Comparison of ENCODE assay signal across 17 cellular contexts in genomic region chr17:65527381-65527780, GRCh38. TPM values are rescaled to one million over a fixed set of nuclear protein-coding genes. Genes with fewer than 3 reads are reported as not detected.
DNase-seq lines count a peak whose midpoint lies in the region; ATAC-seq, FAIRE-seq and TF ChIP-seq lines count a peak whose summit lies in the region.
"Had no signal": no experiment of that assay in that cellular context is flagged by ENCODE, and none has a peak within 500 bp of the region (broad histone marks: within the 10 kb centered on the region; RNA-seq: fewer than 3 reads in every experiment).

No MANE protein-coding gene starts in this region.

- in situ Hi-C loops in HepG2 (cut with HindIII; ENCODE audit: extremely low pct_ligation_motif_present, low pct_unique_long_range_greater_than_20kb): loop anchor here (25.0 kb wide), 1 partner anchor 635 kb away; no protein-coding TSS in a partner anchor

- WGBS in HepG2 (ENCODE audit: low lambda C conversion rate): 90% methylated on average over 8 of the region's 8 CpGs

- TF ChIP-seq CTCF in HCT116 (IDR thresholded peaks at IDR 0.05 in 2 of 3, conservative IDR thresholded peaks at IDR 0.05 in 1 of 3; ENCODE audit: borderline replicate concordance in 1 of 3, insufficient read depth in 1 of 3, low read depth in 2 of 3, low read length in 2 of 3) (no peak), HepG2 (CRISPR knock-in tag; IDR thresholded peaks at IDR 0.05) (no peak), A673 (conservative IDR thresholded peaks at IDR 0.05; ENCODE audit: low read depth, low read length) (no peak)

- no peak overlapping the region for H3K4me3 ChIP-seq in HCT116 (replicated peaks in 1 of 2; ENCODE audit: low read depth in 1 of 2, low read length in 2 of 2)
- no peak overlapping the region for H3K4me3 ChIP-seq in HepG2 (replicated peaks in 1 of 3; ENCODE audit: insufficient read depth in 1 of 3, low read depth in 2 of 3, low read length in 3 of 3)
- no peak overlapping the region for H3K4me3 ChIP-seq in A673 (ENCODE audit: low read depth, low read length, poor library complexity, severe bottlenecking)
- H3K4me3 ChIP-seq: GM12878, HAP-1 had no signal

- TF ChIP-seq RAD21 in HCT116 (IDR thresholded peaks at IDR 0.05; ENCODE audit: low read depth) (no peak), HepG2 (CRISPR knock-in tag; IDR thresholded peaks at IDR 0.05) (no peak)

- H3K36me3 ChIP-seq in HCT116 (ENCODE audit: control insufficient read depth in 1 of 2, insufficient read depth in 2 of 2, low read length in 2 of 2): peaks cover 2 to 21% of the 10 kb centered on the region in 2 experiments; a peak in 3 of 4 replicates
- H3K36me3 ChIP-seq in HepG2 (replicated peaks in 1 of 2; ENCODE audit: control insufficient read depth in 1 of 2, insufficient read depth in 2 of 2, low read length in 2 of 2): peaks cover 23 to 37% of the 10 kb centered on the region in 2 experiments
- H3K36me3 ChIP-seq in A673 (ENCODE audit: insufficient read depth, low read length, poor library complexity, severe bottlenecking): no peaks in the 10 kb centered on the region

- POLR2A ChIA-PET in HCT116 (lab: Charles Lee): no interaction called here
- POLR2A ChIA-PET in HepG2 (lab: Yijun Ruan, JAX): interaction anchor here (0.6 kb wide), 1 partner anchor 31 kb away, joined by 3 read pairs; no protein-coding TSS in a partner anchor
- POLR2A ChIA-PET in A673 (lab: Charles Lee; ENCODE audit: low non-redundant PET): no interaction called here

- peak; percentile 56 for DNase-seq in activated effector memory CD4-positive, alpha-beta T cell treated with anti-CD3 and anti-CD28 coated beads, Interleukin-2, amount 50 U/mL, for 16 hours
- no peak for DNase-seq in activated effector memory CD4-positive, alpha-beta T cell treated with Interleukin-2 at 50 U/mL for 16 hours
- DNase-seq in HCT116 (ENCODE audit: low read depth, low spot score) (no peak), HepG2 (ENCODE audit: low spot score) (no peak), A673 (ENCODE audit: low spot score) (no peak), NCI-H2029 treated with DMSO at 0.1 percent for 48 hours (lab: John Stamatoyannopoulos, UW) (no peak)
- DNase-seq: DMS79, NCI-H1436, NCI-H2081 treated with DMSO at 0.1 percent for 48 hours, NCI-H345, NCI-H526 treated with DMSO at 0.1 percent for 48 hours had no signal

- H3K9ac ChIP-seq in HCT116 (ENCODE audit: low read length) (no peak overlapping the region), HepG2 (ENCODE audit: insufficient read depth, low read depth, low read length) (no peak overlapping the region)

- no peak overlapping the region for H2AFZ ChIP-seq in HCT116 (ENCODE audit: low read depth, low read length, poor library complexity, severe bottlenecking)
- H2AFZ ChIP-seq in HepG2 (ENCODE audit: low read length): no peak overlapping the region

- no peak for FAIRE-seq in HepG2 (lab: Jason Lieb, UNC)
- FAIRE-seq: A204.1, GM12878, GM18507 had no signal

- H3K9me3 Mint-ChIP-seq in stimulated activated memory B cell treated with anti-CD40 and anti-IgM and Interleukin-4, amounts not matched to agents 10 μg/mL and 1 μg/mL and 100 μg/mL, for 72 hours: no peaks in the 10 kb centered on the region

- peaks cover 0 to 12% of the 10 kb centered on the region in 2 experiments; a peak in 2 of 4 replicates for H3K4me1 ChIP-seq in HCT116 (ENCODE audit: control insufficient read depth in 1 of 2, insufficient read depth in 2 of 2, low read length in 2 of 2)
- peaks cover 74% of the 10 kb centered on the region for H3K4me1 ChIP-seq in HepG2 (ENCODE audit: insufficient read depth, low read length)
- H3K4me1 ChIP-seq in A673 (ENCODE audit: insufficient read depth, low read length, poor library complexity, severe bottlenecking): peaks cover 12% of the 10 kb centered on the region

- intact Hi-C loops in HCT116 (cut with micrococcal nuclease): no loop called here
- intact Hi-C loops in HepG2 (cut with micrococcal nuclease; ENCODE audit: unreplicated experiment): no loop called here
- intact Hi-C loops in A673 (cut with micrococcal nuclease; ENCODE audit: unreplicated experiment): no loop called here

- RAD21 ChIA-PET in HCT116 (lab: Charles Lee; ENCODE audit: low non-redundant PET in 1 of 2, low total read pairs in 2 of 2, uncharacterized antibody in 2 of 2, unreplicated experiment in 2 of 2): no interaction called here

- H3K36me3 Mint-ChIP-seq in stimulated activated memory B cell treated with anti-CD40 and anti-IgM and Interleukin-4, amounts not matched to agents 10 μg/mL and 1 μg/mL and 100 μg/mL, for 72 hours: no peaks in the 10 kb centered on the region

- no peaks in the 10 kb centered on the region for H3K27me3 ChIP-seq in HCT116 (ENCODE audit: insufficient read depth, low read length)
- no peaks in the 10 kb centered on the region for H3K27me3 ChIP-seq in HepG2 (ENCODE audit: control insufficient read depth in 1 of 2, insufficient read depth in 2 of 2, low read length in 2 of 2)
- no peaks in the 10 kb centered on the region for H3K27me3 ChIP-seq in A673 (replicated peaks; ENCODE audit: insufficient read depth, low read depth, low read length, poor library complexity)

- H3K79me2 ChIP-seq in HCT116 (ENCODE audit: insufficient read depth, low read length) (no peaks in the 10 kb centered on the region), HepG2 (ENCODE audit: insufficient read depth, low read length) (no peaks in the 10 kb centered on the region)

- no peaks in the 10 kb centered on the region for H3K27me3 Mint-ChIP-seq in stimulated activated memory B cell treated with anti-CD40 and anti-IgM and Interleukin-4, amounts not matched to agents 10 μg/mL and 1 μg/mL and 100 μg/mL, for 72 hours

- H3K27ac ChIP-seq in HCT116 (ENCODE audit: low read depth, low read length): no peak overlapping the region
- peak overlapping the region; percentile 7 for H3K27ac ChIP-seq in HepG2 (ENCODE audit: extremely low read length, insufficient read depth, low read length)
- no peak overlapping the region for H3K27ac ChIP-seq in A673 (ENCODE audit: low read depth, low read length, poor library complexity, severe bottlenecking)

- BruUV-seq in HCT116 (replicated peaks; lab: Mats Ljungman, UMichigan) (no TSS peak), HepG2 (replicated peaks; lab: Mats Ljungman, UMichigan) (no TSS peak), A673 (replicated peaks; lab: Mats Ljungman, UMichigan) (no TSS peak)

- no peaks in the 10 kb centered on the region for H3K9me2 ChIP-seq in HCT116 (ENCODE audit: insufficient read depth)

- no peak overlapping the region for H3K27ac Mint-ChIP-seq in stimulated activated memory B cell treated with anti-CD40 and anti-IgM and Interleukin-4, amounts not matched to agents 10 μg/mL and 1 μg/mL and 100 μg/mL, for 72 hours

- CTCF ChIA-PET in HCT116 (lab: Charles Lee) (no interaction called here), HepG2 (lab: Yijun Ruan, JAX; ENCODE audit: low intra/inter-chr PET ratio, low total read pairs) (no interaction called here), A673 (lab: Charles Lee) (no interaction called here)

- H3K4me1 Mint-ChIP-seq in stimulated activated memory B cell treated with anti-CD40 and anti-IgM and Interleukin-4, amounts not matched to agents 10 μg/mL and 1 μg/mL and 100 μg/mL, for 72 hours: no peaks in the 10 kb centered on the region

- TF ChIP-seq POLR2A in HCT116 (IDR thresholded peaks at IDR 0.05; ENCODE audit: borderline replicate concordance, extremely low read depth, insufficient read depth, insufficient read length) (no peak), HepG2 (IDR thresholded peaks at IDR 0.05; ENCODE audit: insufficient read depth in 1 of 2, low read depth in 2 of 2, low read length in 2 of 2) (no peak; a peak in 1 of 4 replicates)

- ATAC-seq in HCT116: 0 out of 2 replicates have a peak, but pooled peaks have one; percentile 10
- ATAC-seq in HepG2: peak; percentile 8
- ATAC-seq in stimulated activated memory B cell treated with anti-CD40 and anti-IgM and Interleukin-4, amounts not matched to agents 10 μg/mL and 1 μg/mL and 100 μg/mL, for 72 hours: peak; percentile 34
- ATAC-seq in HG02678 (IDR thresholded peaks at IDR 0.05; ENCODE audit: unreplicated experiment): no peak
- ATAC-seq: GM12878 had no signal

- H4K20me1 ChIP-seq in HCT116 (ENCODE audit: insufficient read depth) (no peaks in the 10 kb centered on the region), HepG2 (ENCODE audit: insufficient read depth, low read length) (peaks cover 38% of the 10 kb centered on the region)

- H3K9me3 ChIP-seq in HCT116 (ENCODE audit: control insufficient read depth in 1 of 2, insufficient read depth in 1 of 2, low read depth in 1 of 2, low read length in 2 of 2) (no peaks in the 10 kb centered on the region), HepG2 (ENCODE audit: low read length) (no peaks in the 10 kb centered on the region), A673 (ENCODE audit: low read depth, low read length, poor library complexity, severe bottlenecking) (no peaks in the 10 kb centered on the region)
- H3K9me3 ChIP-seq: HAP-1 had no signal

- no peak overlapping the region for H3K4me3 Mint-ChIP-seq in stimulated activated memory B cell treated with anti-CD40 and anti-IgM and Interleukin-4, amounts not matched to agents 10 μg/mL and 1 μg/mL and 100 μg/mL, for 72 hours

- no peak for TF ChIP-seq EP300 in HepG2 (IDR thresholded peaks at IDR 0.05; ENCODE audit: low read depth in 2 of 2, low read length in 2 of 2)
- TF ChIP-seq EP300 in HepG2 (CRISPR knock-in tag; IDR thresholded peaks at IDR 0.05; ENCODE audit: borderline replicate concordance): no peak

- H3K4me2 ChIP-seq in HCT116 (ENCODE audit: low read length) (no peak overlapping the region), HepG2 (ENCODE audit: low read depth, low read length) (no peak overlapping the region)

RNA-seq across cellular contexts. Expression of gene AXIN2, which starts 34.1 kb away (rescaled TPM):
- 7.1 TPM for total RNA-seq in HCT116 (2021; ENCODE audit: unreplicated experiment)
- 1.5 and 1.7 TPM in 2 replicates for polyA plus RNA-seq in HCT116 (2012)
- 53.8 and 58.6 TPM in 2 replicates for total RNA-seq in HepG2 (2016; rRNA removed; fragmentation: Illumina TruSeq; extraction: Trizol)
- total RNA-seq in HepG2 (2016; cell fraction: cytosol; rRNA removed; fragmentation: Illumina TruSeq; extraction: Trizol; ENCODE audit: low read depth): 12.0 and 13.7 TPM in 2 replicates
- 45.1 and 59.6 TPM in 2 replicates for total RNA-seq in HepG2 (2016; cell fraction: insoluble cytoplasmic fraction; rRNA removed; fragmentation: Illumina TruSeq; extraction: Trizol)
- total RNA-seq in HepG2 (2016; cell fraction: membrane; rRNA removed; fragmentation: Illumina TruSeq; extraction: Trizol): 27.0 and 28.7 TPM in 2 replicates
- 79.3 and 81.9 TPM in 2 replicates for total RNA-seq in HepG2 (2016; cell fraction: nucleus; rRNA removed; fragmentation: Illumina TruSeq; extraction: Trizol)
- 55.0 and 63.4 TPM in 2 replicates for polyA plus RNA-seq in HepG2 (2011; rRNA removed)
- 29.9 and 39.9 TPM in 2 replicates for polyA plus RNA-seq in HepG2 (2011; cell fraction: cytosol; rRNA removed)
- polyA plus RNA-seq in HepG2 (2011; cell fraction: nucleus; rRNA removed): 126 and 210 TPM in 2 replicates
- 55.5 and 56.3 TPM in 2 replicates for polyA plus RNA-seq in HepG2 (2012)
- 2.0 and 2.2 TPM in 2 replicates for polyA plus RNA-seq in HepG2 (2016; cell fraction: cytosol; fragmentation: Illumina TruSeq; extraction: Trizol; ENCODE audit: low read depth)
- 34.3 and 44.8 TPM in 2 replicates for polyA plus RNA-seq in HepG2 (2016; cell fraction: insoluble cytoplasmic fraction; fragmentation: Illumina TruSeq; extraction: Trizol; ENCODE audit: low read depth)
- polyA plus RNA-seq in HepG2 (2016; cell fraction: membrane; fragmentation: Illumina TruSeq; extraction: Trizol; ENCODE audit: low read depth): 9.2 and 9.3 TPM in 2 replicates
- 115 and 117 TPM in 2 replicates for polyA plus RNA-seq in HepG2 (2016; cell fraction: nucleus; fragmentation: Illumina TruSeq; extraction: Trizol; ENCODE audit: insufficient read depth, low read depth)
- polyA minus RNA-seq in HepG2 (2011; rRNA and poly(A)+ RNA removed; ENCODE audit: low replicate concordance): 0.09 and 105 TPM in 2 replicates
- polyA minus RNA-seq in HepG2 (2011; cell fraction: cytosol; rRNA and poly(A)+ RNA removed): 43.2 and 45.6 TPM in 2 replicates
- 175 and 211 TPM in 2 replicates for polyA minus RNA-seq in HepG2 (2011; cell fraction: nucleus; rRNA and poly(A)+ RNA removed)
- total RNA-seq in A673 (2021): 10.7 and 15.2 TPM in 2 replicates
